Comparison of ENCODE assay signal across 9 cellular contexts in genomic region chr1:35556494-35557117, GRCh38. TPM values are rescaled to one million over a fixed set of nuclear protein-coding genes. Genes with fewer than 3 reads are reported as not detected.
DNase-seq lines count a peak whose midpoint lies in the region; FAIRE-seq and TF ChIP-seq lines count a peak whose summit lies in the region.
"Had no signal": no experiment of that assay in that cellular context is flagged by ENCODE, and none has a peak within 500 bp of the region (broad histone marks: within the 10 kb centered on the region; RNA-seq: fewer than 3 reads in every experiment).

No MANE protein-coding gene starts in this region.

- H3K27me3 ChIP-seq in MM.1S (replicated peaks; ENCODE audit: insufficient read depth, low read length): no peaks in the 10 kb centered on the region
- H3K27me3 ChIP-seq in mammary epithelial cell (ENCODE audit: insufficient read depth, low read length): no peaks in the 10 kb centered on the region
- no peaks in the 10 kb centered on the region for H3K27me3 ChIP-seq in muscle layer of colon (ENCODE audit: control insufficient read depth in 1 of 2, insufficient read depth in 2 of 2, low read length in 2 of 2)

- BruUV-seq in mammary epithelial cell (replicated peaks; lab: Mats Ljungman, UMichigan): TSS peak; percentile 30

- CTCF ChIA-PET in GM10248 (lab: Yijun Ruan, JAX) (interaction anchor here (0.9 to 3.3 kb wide), 13 partner anchors 8 to 220 kb away, joined by 3 to 34 read pairs (median 3); no protein-coding TSS in a partner anchor), mammary epithelial cell (lab: Charles Lee; ENCODE audit: low non-redundant PET) (interaction anchor here (0.5 to 1.1 kb wide), 2 partner anchors 159 to 690 kb away, joined by 3 read pairs; no protein-coding TSS in a partner anchor)

- in situ Hi-C loops in mammary epithelial cell (cut with MboI; ENCODE audit: low sequenced_read_pairs in 2 of 2): loop anchor here in 1 of 2 donors (25.0 kb wide), 1 partner anchor 694 kb away; the partner anchor contains the start of gene SMIM12

- intact Hi-C loops in mammary epithelial cell (cut with micrococcal nuclease): loop anchor here (1.0 to 5.0 kb wide), 2 partner anchors 108 to 364 kb away; partner anchors contain the start of gene SFPQ

- H3K9ac ChIP-seq in MM.1S (ENCODE audit: low read length) (peak overlapping the region; percentile 87), mammary epithelial cell (ENCODE audit: insufficient read depth, low read length) (peak overlapping the region; percentile 24), muscle layer of colon (ENCODE audit: low read length) (peak overlapping the region; percentile 77)

- POLR2A ChIA-PET in GM10248 (lab: Yijun Ruan, JAX): interaction anchor here (1.1 to 1.2 kb wide), 3 partner anchors 16 to 106 kb away, joined by 3 read pairs; partner anchors contain the start of gene TFAP2E

- DNase-seq in GM10248 (ENCODE audit: extremely low spot score) (no peak), MM.1S (peak; percentile 48), mammary epithelial cell (no peak), putamen (ENCODE audit: low spot score) (no peak), AG20443 (ENCODE audit: low spot score) (no peak), frontal cortex (ENCODE audit: low spot score in 2 of 2) (no peak)
- DNase-seq in stimulated activated naive CD4-positive, alpha-beta T cell treated with Interleukin-2 at 50 U/mL for 16 hours (lab: John Stamatoyannopoulos, UW): no peak

- H3K9me3 ChIP-seq in MM.1S (replicated peaks; ENCODE audit: insufficient read depth, low read length): no peaks in the 10 kb centered on the region
- no peaks in the 10 kb centered on the region for H3K9me3 ChIP-seq in mammary epithelial cell (replicated peaks; ENCODE audit: insufficient read depth, low read length)
- H3K9me3 ChIP-seq in muscle layer of colon (ENCODE audit: low read length): no peaks in the 10 kb centered on the region

- H3K36me3 ChIP-seq in MM.1S (replicated peaks; ENCODE audit: insufficient read depth, low read length) (no peaks in the 10 kb centered on the region), mammary epithelial cell (ENCODE audit: insufficient read depth, low read length) (peaks cover 6% of the 10 kb centered on the region), muscle layer of colon (ENCODE audit: insufficient read depth, low read length) (peaks cover 22% of the 10 kb centered on the region)

- H3K4me2 ChIP-seq in MM.1S (ENCODE audit: low read depth, low read length) (peak overlapping the region; percentile 88), mammary epithelial cell (ENCODE audit: insufficient read depth, low read depth, low read length) (peak overlapping the region; percentile 79)

- dilution Hi-C loops in mammary epithelial cell (cut with HindIII; ENCODE audit: low sequenced_read_pairs): no loop called here

- FAIRE-seq in frontal cortex (lab: Jason Lieb, UNC): no peak
- FAIRE-seq: TTC549 had no signal

- H3K79me2 ChIP-seq in MM.1S (ENCODE audit: low read length) (peaks cover 43% of the 10 kb centered on the region), mammary epithelial cell (ENCODE audit: insufficient read depth, low read length) (peaks cover 56% of the 10 kb centered on the region)

- under 1% methylated on average over 13 of the region's 17 CpGs for WGBS in mammary epithelial cell (ENCODE audit: low coverage, missing lambda C conversion rate)

- H4K20me1 ChIP-seq in MM.1S (ENCODE audit: insufficient read depth, low read length): no peaks in the 10 kb centered on the region
- H4K20me1 ChIP-seq in mammary epithelial cell (ENCODE audit: insufficient read depth, low read length): peaks cover 2% of the 10 kb centered on the region

- peak overlapping the region; percentile 88; the same call in 1 of the 2 replicates for H3K27ac ChIP-seq in MM.1S (ENCODE audit: low read length)
- peak overlapping the region; percentile 69 for H3K27ac ChIP-seq in mammary epithelial cell (ENCODE audit: insufficient read depth, low read depth, low read length)
- peak overlapping the region; percentile 94 for H3K27ac ChIP-seq in muscle layer of colon (ENCODE audit: low read depth, low read length)

- no peaks in the 10 kb centered on the region for H3K9me2 ChIP-seq in MM.1S (replicated peaks; ENCODE audit: insufficient read depth, low read length)

- H2AFZ ChIP-seq in MM.1S (ENCODE audit: low read length): peak overlapping the region; percentile 86
- peak overlapping the region; percentile 92 for H2AFZ ChIP-seq in mammary epithelial cell (ENCODE audit: low read depth, low read length)

- peaks cover 5% of the 10 kb centered on the region; the same call in 1 of the 2 replicates for H3F3A ChIP-seq in MM.1S (ENCODE audit: insufficient read depth, low read length)

- peaks cover 11% of the 10 kb centered on the region for H3K4me1 ChIP-seq in MM.1S (ENCODE audit: low read length)
- H3K4me1 ChIP-seq in mammary epithelial cell (ENCODE audit: insufficient read depth, low read length): peaks cover 55% of the 10 kb centered on the region
- H3K4me1 ChIP-seq in muscle layer of colon (ENCODE audit: insufficient read depth, low read length): peaks cover 49% of the 10 kb centered on the region

- peak overlapping the region; percentile 85 for H3K4me3 ChIP-seq in MM.1S (ENCODE audit: low read length)
- H3K4me3 ChIP-seq in mammary epithelial cell (replicated peaks in 1 of 3; ENCODE audit: insufficient read depth in 1 of 3, low read depth in 2 of 3, low read length in 3 of 3): peak overlapping the region; percentile 85 to 96 (median 90)
- peak overlapping the region; percentile 92 to 96 for H3K4me3 ChIP-seq in muscle layer of colon (ENCODE audit: low read depth in 1 of 2, low read length in 2 of 2)

- TF ChIP-seq CTCF in GM10248 (IDR thresholded peaks at IDR 0.05; ENCODE audit: control extremely low read depth, extremely low read depth, low read depth, missing control alignments) (peak; percentile 3), MM.1S (IDR thresholded peaks at IDR 0.05; ENCODE audit: low read length) (no peak), mammary epithelial cell (conservative IDR thresholded peaks at IDR 0.05 in 1 of 2, IDR thresholded peaks at IDR 0.05 in 1 of 2; ENCODE audit: extremely low read depth in 1 of 2, insufficient read depth in 1 of 2, low read depth in 1 of 2, low read length in 2 of 2) (no peak)

RNA-seq across cellular contexts. Expression of gene KIAA0319L, which starts 0.6 kb away (rescaled TPM):
- total RNA-seq in mammary epithelial cell: 10 to 100 TPM; 38.1 to 68.2 TPM
- polyA plus RNA-seq in mammary epithelial cell: 32.4 TPM
- 55.5 TPM for polyA minus RNA-seq in mammary epithelial cell
- 34.2 TPM for total RNA-seq in frontal cortex

RNA-seq across cellular contexts. Expression of gene NCDN, which starts 1.0 kb away (rescaled TPM):
- 10 to 100 TPM; 21.8 to 35.1 TPM for total RNA-seq in mammary epithelial cell
- polyA plus RNA-seq in mammary epithelial cell: 19.3 TPM
- 17.6 TPM for polyA minus RNA-seq in mammary epithelial cell
- total RNA-seq in frontal cortex: 65.6 TPM

RNA-seq across cellular contexts. Expression of gene TFAP2E, which starts 16.5 kb away (rescaled TPM):
- total RNA-seq in mammary epithelial cell: under 1 TPM; 0.17 to 0.71 TPM
- 0.10 TPM for polyA plus RNA-seq in mammary epithelial cell
- not detected for polyA minus RNA-seq in mammary epithelial cell
- under 0.01 TPM for total RNA-seq in frontal cortex

Comparison
In these comparisons a context has a peak if more than half of its experiments do, and no peak if none do; other contexts are left out.
1. H3K9ac ChIP-seq: peak in every context shown above with its lines; median percentile 87 in MM.1S; 77 in muscle layer of colon; 24 in mammary epithelial cell.